In genomic region chr20:45368221-45368980, GRCh38 we compare ENCODE assay signal across 8 cellular contexts. TPM values are rescaled to one million over a fixed set of nuclear protein-coding genes. Genes with fewer than 3 reads are reported as not detected.
DNase-seq lines count a peak whose midpoint lies in the region; ATAC-seq, FAIRE-seq and TF ChIP-seq lines count a peak whose summit lies in the region.

No MANE protein-coding gene starts in this region.

- DNase-seq in GM13977 (ENCODE audit: low spot score) (peak; percentile 88), Kasumi-1 (lab: John Stamatoyannopoulos, UW) (peak; percentile 66 to 68), GM12878 (ENCODE audit: low read depth, low spot score) (peak; percentile 99), MG63 (no peak), heart left ventricle (no peak), HuH-7 (ENCODE audit: low spot score) (no peak), NCI-H1105 (lab: John Stamatoyannopoulos, UW) (no peak)

- no peak for TF ChIP-seq RAD21 in GM12878 (IDR thresholded peaks at IDR 0.05; ENCODE audit: insufficient read depth, low read depth, low read length)

- SMC1A ChIA-PET in GM12878 (lab: Charles Lee; ENCODE audit: uncharacterized antibody, unreplicated experiment) = interaction anchor here (1.0 to 19.8 kb wide), 17 partner anchors 9 to 194 kb away, joined by 3 to 440 read pairs (median 7); partner anchors contain the start of genes DBNDD2 and PIGT

- RAD21 ChIA-PET in GM12878 (lab: Charles Lee; ENCODE audit: unreplicated experiment) = interaction anchor here (0.6 to 17.6 kb wide), 17 partner anchors 9 to 403 kb away, joined by 3 to 394 read pairs (median 5); partner anchors contain the start of genes PIGT and SDC4

- no peaks in the 10 kb centered on the region; the same call in 1 of the 2 replicates for H4K20me1 ChIP-seq in GM12878 (ENCODE audit: control insufficient read depth, insufficient read depth)

- H3K36me3 ChIP-seq in GM12878 (ENCODE audit: control insufficient read depth in 2 of 2, insufficient read depth in 2 of 2, low read length in 1 of 2) (peaks cover 6 to 7% of the 10 kb centered on the region in 2 experiments; a peak in 3 of 4 replicates), MG63 (peaks cover 49% of the 10 kb centered on the region), heart left ventricle (peaks cover 0 to 46% (median 41%) of the 10 kb centered on the region in 9 donors)

- peaks cover 6% of the 10 kb centered on the region for H3K79me2 ChIP-seq in GM12878 (ENCODE audit: control insufficient read depth, insufficient read depth, low read length)

- H3K4me3 ChIP-seq in GM12878 = peak overlapping the region; percentile 32; the same call in 1 of the 2 replicates
- H3K4me3 ChIP-seq in MG63 = no peak overlapping the region
- H3K4me3 ChIP-seq in heart left ventricle = no peak overlapping the region

- peak overlapping the region; percentile 56 for H3K4me2 ChIP-seq in GM12878 (ENCODE audit: control insufficient read depth, insufficient read depth)

- ATAC-seq in GM21723 (IDR thresholded peaks at IDR 0.05; ENCODE audit: unreplicated experiment) (peak; percentile 85), GM12878 (peak; percentile 89), heart left ventricle (no peak)

- CTCF ChIA-PET in GM12878 (lab: Yijun Ruan, JAX) = interaction anchor here (0.6 to 19.4 kb wide), 16 partner anchors 12 to 319 kb away, joined by 3 to 685 read pairs (median 4); partner anchors contain the start of genes DBNDD2 and PIGT

- FAIRE-seq in GM12878 (lab: Jason Lieb, UNC) = peak; percentile 99

- TF ChIP-seq CTCF in GM13977 (IDR thresholded peaks at IDR 0.05; ENCODE audit: extremely low read depth, insufficient read depth, missing control alignments) = no peak
- peak in 1 of 3 experiments; percentile 20; a peak in 2 of 6 replicates for TF ChIP-seq CTCF in GM12878 (IDR thresholded peaks at IDR 0.05 in 2 of 3, conservative IDR thresholded peaks at IDR 0.05 in 1 of 3; ENCODE audit: control insufficient read depth in 2 of 3, extremely low read depth in 1 of 3, insufficient read depth in 1 of 3, low read depth in 3 of 3, low read length in 3 of 3)
- no peak for TF ChIP-seq CTCF in heart left ventricle (IDR thresholded peaks at IDR 0.05)

- H2AFZ ChIP-seq in GM12878 (ENCODE audit: control insufficient read depth, low read depth, low read length) = no peak overlapping the region

- H3K4me1 ChIP-seq in GM12878 (ENCODE audit: control insufficient read depth, insufficient read depth, low read length) (peaks cover 40% of the 10 kb centered on the region), heart left ventricle (peaks cover 0 to 56% (median 19%) of the 10 kb centered on the region in 12 donors)

- H3K27me3 ChIP-seq in GM12878 (replicated peaks in 1 of 2; ENCODE audit: control insufficient read depth in 2 of 2, insufficient read depth in 2 of 2, low read length in 1 of 2) (no peaks in the 10 kb centered on the region), MG63 (no peaks in the 10 kb centered on the region), heart left ventricle (no peaks in the 10 kb centered on the region)

- peak overlapping the region; percentile 64; the same call in 1 of the 2 replicates for H3K27ac ChIP-seq in GM12878 (ENCODE audit: control insufficient read depth, insufficient read depth)
- peak overlapping the region in 2 of 12 donors; percentile 17 to 77 for H3K27ac ChIP-seq in heart left ventricle

- H3K9me3 ChIP-seq in GM12878 (replicated peaks; ENCODE audit: control insufficient read depth, insufficient read depth, low read length) (no peaks in the 10 kb centered on the region; the same call in 2 of the 3 replicates), MG63 (no peaks in the 10 kb centered on the region), heart left ventricle (no peaks in the 10 kb centered on the region)

- 1% methylated on average over 6 of the region's 6 CpGs for WGBS in GM12878 (ENCODE audit: insufficient coverage, insufficient replicate concordance, low lambda C conversion rate, missing lambda C conversion rate)
- 58 to 83% (median 76%) methylated on average over 6 of the region's 6 CpGs for WGBS in heart left ventricle, 4 donors

- POLR2A ChIA-PET in GM12878 (lab: Charles Lee) = interaction anchor here (0.6 to 2.9 kb wide), 8 partner anchors 10 to 68 kb away, joined by 3 to 12 read pairs (median 4); partner anchors contain the start of genes PIGT, SDC4 and TP53TG5

- peak; percentile 96 to 99 for TF ChIP-seq EP300 in GM12878 (IDR thresholded peaks at IDR 0.05; ENCODE audit: borderline replicate concordance in 1 of 2, control insufficient read depth in 1 of 2, low read depth in 2 of 2, low read length in 2 of 2)

- H3K9ac ChIP-seq in GM12878 (ENCODE audit: control insufficient read depth, insufficient read depth, low read length) = no peak overlapping the region

- no TSS peak for BruUV-seq in GM12878 (replicated peaks; lab: Mats Ljungman, UMichigan)

- intact Hi-C loops in GM12878 (cut with micrococcal nuclease; ENCODE audit: unreplicated experiment) (loop anchor here (2.0 kb wide), 2 partner anchors 46 to 48 kb away; partner anchors contain the start of gene PIGT), heart left ventricle (cut with DNase I) (no loop called here)

- in situ Hi-C loops in GM13977 (cut with MboI; ENCODE audit: low pct_unique_long_range_greater_than_20kb, low sequenced_read_pairs, unreplicated experiment) (no loop called here), GM12878 (cut with MboI) (loop anchor here (5.0 to 10.0 kb wide), 2 partner anchors 49 to 746 kb away; partner anchors contain the start of genes CD40 and PIGT)

- TF ChIP-seq POLR2A in GM12878 (IDR thresholded peaks at IDR 0.05; ENCODE audit: low read depth, low read length) = no peak
- no peak for TF ChIP-seq POLR2A in heart left ventricle (IDR thresholded peaks at IDR 0.05)

RNA-seq across cellular contexts. Expression of gene SYS1, which starts 5.4 kb away (rescaled TPM):
- 26.4 and 29.7 TPM in 2 replicates for total RNA-seq in GM12878 (2013; cell fraction: nucleolus; rRNA removed)
- total RNA-seq in GM12878 (2014; rRNA removed) (8.9 and 14.5 TPM in 2 replicates), GM12878 (2014; rRNA removed; fragmentation: Illumina TruSeq; extraction: Trizol) (5.4 and 6.4 TPM in 2 replicates), GM12878 (2021) (9.4 and 9.5 TPM in 2 replicates), heart left ventricle (10 to 100 TPM; 16.4 to 54.0 (median 23.0) TPM)
- 7.3 TPM for polyA plus RNA-seq in GM12878 (2011; ENCODE audit: low read depth)
- polyA plus RNA-seq in GM12878 (2011; rRNA removed) (17.8 and 22.6 TPM in 2 replicates), GM12878 (2014; fragmentation: Illumina TruSeq; extraction: Trizol) (5.8 and 6.2 TPM in 2 replicates), GM12878 (2014; fragmentation: Nextera tagmentation; extraction: Ambion mirVana) (1 to 10 TPM; 5.1 to 7.3 TPM), GM12878 (2014; rRNA removed) (10.8 and 15.8 TPM in 2 replicates), GM12878 (2016; fragmentation: Nextera tagmentation; extraction: Ambion mirVana) (1 to 10 TPM; 9.1 to 9.8 TPM), heart left ventricle (10 to 100 TPM; 12.6 to 68.8 TPM)
- 42.2 and 53.1 TPM in 2 replicates for polyA plus RNA-seq in GM12878 (2011; cell fraction: cytosol; rRNA removed)
- 23.1 and 26.2 TPM in 2 replicates for polyA plus RNA-seq in GM12878 (2011; cell fraction: nucleus; rRNA removed)
- polyA plus RNA-seq in GM12878 (2012) = 9.0 and 9.2 TPM in 2 replicates
- 38.8 and 61.4 TPM in 2 replicates for polyA minus RNA-seq in GM12878 (2011; rRNA and poly(A)+ RNA removed)
- 15.0 and 15.8 TPM in 2 replicates for polyA minus RNA-seq in GM12878 (2011; cell fraction: cytosol; rRNA and poly(A)+ RNA removed)
- polyA minus RNA-seq in GM12878 (2011; cell fraction: nucleus; rRNA and poly(A)+ RNA removed) = 30.7 and 44.2 TPM in 2 replicates
- 24.5 and 32.3 TPM in 2 replicates for total RNA-seq in MG63 (2014; rRNA removed; shearing (Covaris generic); ENCODE audit: low replicate concordance)

RNA-seq across cellular contexts. Expression of gene TP53TG5, which starts 9.7 kb away (rescaled TPM):
- total RNA-seq in GM12878 (2013; cell fraction: nucleolus; rRNA removed) = not detected in 2 replicates
- total RNA-seq in GM12878 (2014; rRNA removed) (not detected in 2 replicates), GM12878 (2014; rRNA removed; fragmentation: Illumina TruSeq; extraction: Trizol) (not detected in 2 replicates), GM12878 (2021) (not detected in 2 replicates), heart left ventricle (1 to 10 TPM in 2 of 9 donors, under 1 TPM in 5, not detected in 2; 0.32 to 3.2 (median 0.76) TPM)
- 0.16 TPM for polyA plus RNA-seq in GM12878 (2011; ENCODE audit: low read depth)
- polyA plus RNA-seq in GM12878 (2011; rRNA removed) (not detected in 2 replicates), GM12878 (2014; fragmentation: Illumina TruSeq; extraction: Trizol) (not detected in 2 replicates), GM12878 (2014; fragmentation: Nextera tagmentation; extraction: Ambion mirVana) (not detected), GM12878 (2014; rRNA removed) (0.06 TPM in 1 of 2 replicates, not detected in the other), GM12878 (2016; fragmentation: Nextera tagmentation; extraction: Ambion mirVana) (under 1 TPM in 1 of 2 experiments, not detected in 1; 0.24 TPM), heart left ventricle (1 to 10 TPM in 1 of 2 donors, under 1 TPM in 1; 0.40 to 1.5 TPM)
- polyA plus RNA-seq in GM12878 (2011; cell fraction: cytosol; rRNA removed) = not detected in 2 replicates
- polyA plus RNA-seq in GM12878 (2011; cell fraction: nucleus; rRNA removed) = not detected in 2 replicates
- polyA plus RNA-seq in GM12878 (2012) = 0.14 and 0.22 TPM in 2 replicates
- not detected in 2 replicates for polyA minus RNA-seq in GM12878 (2011; rRNA and poly(A)+ RNA removed)
- polyA minus RNA-seq in GM12878 (2011; cell fraction: cytosol; rRNA and poly(A)+ RNA removed) = not detected in 2 replicates
- polyA minus RNA-seq in GM12878 (2011; cell fraction: nucleus; rRNA and poly(A)+ RNA removed) = not detected in 2 replicates
- not detected in 2 replicates for total RNA-seq in MG63 (2014; rRNA removed; shearing (Covaris generic); ENCODE audit: low replicate concordance)

RNA-seq across cellular contexts. Expression of gene SDC4, which starts 20.2 kb away (rescaled TPM):
- 0.64 and 1.3 TPM in 2 replicates for total RNA-seq in GM12878 (2013; cell fraction: nucleolus; rRNA removed)
- total RNA-seq in GM12878 (2014; rRNA removed) (1.2 and 1.5 TPM in 2 replicates), GM12878 (2014; rRNA removed; fragmentation: Illumina TruSeq; extraction: Trizol) (1.2 TPM in 2 replicates), GM12878 (2021) (2.3 and 2.6 TPM in 2 replicates), heart left ventricle (100 to 1,000 TPM in 2 of 9 donors, 10 to 100 TPM in 7; 62.1 to 140 (median 94.1) TPM)
- polyA plus RNA-seq in GM12878 (2011; ENCODE audit: low read depth) = 0.71 TPM
- polyA plus RNA-seq in GM12878 (2011; rRNA removed) (10.3 and 11.3 TPM in 2 replicates), GM12878 (2014; fragmentation: Illumina TruSeq; extraction: Trizol) (1.8 and 2.2 TPM in 2 replicates), GM12878 (2014; fragmentation: Nextera tagmentation; extraction: Ambion mirVana) (under 1 TPM; 0.52 to 0.66 TPM), GM12878 (2014; rRNA removed) (1.4 and 1.9 TPM in 2 replicates), GM12878 (2016; fragmentation: Nextera tagmentation; extraction: Ambion mirVana) (1 to 10 TPM; 1.4 TPM), heart left ventricle (100 to 1,000 TPM in 1 of 2 donors, 10 to 100 TPM in 1; 44.3 to 139 TPM)
- 10.9 and 12.1 TPM in 2 replicates for polyA plus RNA-seq in GM12878 (2011; cell fraction: cytosol; rRNA removed)
- polyA plus RNA-seq in GM12878 (2011; cell fraction: nucleus; rRNA removed) = 3.9 and 4.6 TPM in 2 replicates
- 0.91 and 1.6 TPM in 2 replicates for polyA plus RNA-seq in GM12878 (2012)
- 17.6 and 21.9 TPM in 2 replicates for polyA minus RNA-seq in GM12878 (2011; rRNA and poly(A)+ RNA removed)
- 8.7 and 9.0 TPM in 2 replicates for polyA minus RNA-seq in GM12878 (2011; cell fraction: cytosol; rRNA and poly(A)+ RNA removed)
- 1.5 and 2.4 TPM in 2 replicates for polyA minus RNA-seq in GM12878 (2011; cell fraction: nucleus; rRNA and poly(A)+ RNA removed)
- total RNA-seq in MG63 (2014; rRNA removed; shearing (Covaris generic); ENCODE audit: low replicate concordance) = 204 and 214 TPM in 2 replicates

RNA-seq across cellular contexts. Expression of gene DBNDD2, which starts 39.7 kb away (rescaled TPM):
- total RNA-seq in GM12878 (2013; cell fraction: nucleolus; rRNA removed) = 1.1 and 2.1 TPM in 2 replicates
- total RNA-seq in GM12878 (2014; rRNA removed) = 0.17 TPM in 1 of 2 replicates, not detected in the other
- 0.41 and 0.67 TPM in 2 replicates for total RNA-seq in GM12878 (2014; rRNA removed; fragmentation: Illumina TruSeq; extraction: Trizol)
- 0.74 and 1.0 TPM in 2 replicates for total RNA-seq in GM12878 (2021)
- polyA plus RNA-seq in GM12878 (2011; ENCODE audit: low read depth) = 0.62 TPM
- 5.0 and 5.7 TPM in 2 replicates for polyA plus RNA-seq in GM12878 (2011; rRNA removed)
- polyA plus RNA-seq in GM12878 (2011; cell fraction: cytosol; rRNA removed) = 5.1 and 5.3 TPM in 2 replicates
- 5.2 and 7.2 TPM in 2 replicates for polyA plus RNA-seq in GM12878 (2011; cell fraction: nucleus; rRNA removed)
- polyA plus RNA-seq in GM12878 (2012) = 0.42 and 0.74 TPM in 2 replicates
- 0.46 and 0.52 TPM in 2 replicates for polyA plus RNA-seq in GM12878 (2014; fragmentation: Illumina TruSeq; extraction: Trizol)
- polyA plus RNA-seq in GM12878 (2014; fragmentation: Nextera tagmentation; extraction: Ambion mirVana) = under 1 TPM; 0.18 to 0.49 TPM
- polyA plus RNA-seq in GM12878 (2014; rRNA removed) = 0.39 and 0.67 TPM in 2 replicates
- under 1 TPM in 1 of 2 experiments, not detected in 1; 0.21 TPM for polyA plus RNA-seq in GM12878 (2016; fragmentation: Nextera tagmentation; extraction: Ambion mirVana)
- polyA minus RNA-seq in GM12878 (2011; rRNA and poly(A)+ RNA removed) = 2.9 and 3.3 TPM in 2 replicates
- polyA minus RNA-seq in GM12878 (2011; cell fraction: cytosol; rRNA and poly(A)+ RNA removed) = not detected in 2 replicates
- 1.3 and 1.7 TPM in 2 replicates for polyA minus RNA-seq in GM12878 (2011; cell fraction: nucleus; rRNA and poly(A)+ RNA removed)
- total RNA-seq in MG63 (2014; rRNA removed; shearing (Covaris generic); ENCODE audit: low replicate concordance) = 17.6 and 25.0 TPM in 2 replicates
- 100 to 1,000 TPM; 209 to 395 (median 346) TPM for total RNA-seq in heart left ventricle
- 100 to 1,000 TPM; 331 to 423 TPM for polyA plus RNA-seq in heart left ventricle

RNA-seq across cellular contexts. Expression of gene PIGT, which starts 47.5 kb away (rescaled TPM):
- total RNA-seq in GM12878 (2013; cell fraction: nucleolus; rRNA removed) = 84.5 and 94.1 TPM in 2 replicates
- total RNA-seq in GM12878 (2014; rRNA removed) (35.7 and 45.0 TPM in 2 replicates), GM12878 (2014; rRNA removed; fragmentation: Illumina TruSeq; extraction: Trizol) (15.5 and 18.6 TPM in 2 replicates), GM12878 (2021) (39.5 and 45.2 TPM in 2 replicates), heart left ventricle (100 to 1,000 TPM; 124 to 224 (median 165) TPM)
- polyA plus RNA-seq in GM12878 (2011; ENCODE audit: low read depth) = 14.5 TPM
- polyA plus RNA-seq in GM12878 (2011; rRNA removed) (8.0 and 24.1 TPM in 2 replicates), GM12878 (2014; fragmentation: Illumina TruSeq; extraction: Trizol) (29.4 and 41.9 TPM in 2 replicates), GM12878 (2014; fragmentation: Nextera tagmentation; extraction: Ambion mirVana) (10 to 100 TPM; 19.1 to 27.5 TPM), GM12878 (2014; rRNA removed) (28.6 and 33.5 TPM in 2 replicates), GM12878 (2016; fragmentation: Nextera tagmentation; extraction: Ambion mirVana) (10 to 100 TPM; 56.5 to 66.0 TPM), heart left ventricle (100 to 1,000 TPM; 106 to 175 TPM)
- 27.0 and 35.8 TPM in 2 replicates for polyA plus RNA-seq in GM12878 (2011; cell fraction: cytosol; rRNA removed)
- 71.0 and 74.4 TPM in 2 replicates for polyA plus RNA-seq in GM12878 (2011; cell fraction: nucleus; rRNA removed)
- 25.3 and 27.7 TPM in 2 replicates for polyA plus RNA-seq in GM12878 (2012)
- 27.9 and 34.2 TPM in 2 replicates for polyA minus RNA-seq in GM12878 (2011; rRNA and poly(A)+ RNA removed)
- polyA minus RNA-seq in GM12878 (2011; cell fraction: cytosol; rRNA and poly(A)+ RNA removed) = 16.2 and 28.5 TPM in 2 replicates
- 33.1 and 57.7 TPM in 2 replicates for polyA minus RNA-seq in GM12878 (2011; cell fraction: nucleus; rRNA and poly(A)+ RNA removed)
- total RNA-seq in MG63 (2014; rRNA removed; shearing (Covaris generic); ENCODE audit: low replicate concordance) = 35.6 and 66.5 TPM in 2 replicates

Comparison
In these comparisons a context has a peak if more than half of its experiments do, and no peak if none do; other contexts are left out.
1. DNase-seq: peak in GM13977 (single experiment), Kasumi-1 (2 of 2) and GM12878 (single experiment); none in MG63 (single experiment), heart left ventricle (0 of 5), HuH-7 (single experiment) and NCI-H1105 (single experiment).
2. ATAC-seq: peak in GM21723 (single experiment) and GM12878 (single experiment); none in heart left ventricle (0 of 4).
3. RNA of gene SDC4, which starts 20.2 kb away (total RNA-seq): 204 to 214 TPM in MG63 and 62.1 to 140 TPM in heart left ventricle; 0.64 to 2.6 TPM in GM12878; every median in the first group is over 10 times any median in the second.